In genomic region chr20:41082306-41082705, GRCh38 we compare ENCODE assay signal across 23 cellular contexts.
"Had no signal": no experiment of that assay in that cellular context is flagged by ENCODE, and none has a peak within 500 bp of the region (broad histone marks: within the 10 kb centered on the region; RNA-seq: fewer than 3 reads in every experiment).

No MANE protein-coding gene starts in this region.

- H3K27me3 Mint-ChIP-seq: activated CD4-positive, alpha-beta memory T cell treated with anti-CD3 and anti-CD28 coated beads for 36 hours; activated naive CD8-positive, alpha-beta T cell treated with anti-CD3 and anti-CD28 coated beads, Interleukin-2, amount 50 U/mL, for 24 hours had no signal

- H3K27ac Mint-ChIP-seq: activated naive CD8-positive, alpha-beta T cell treated with anti-CD3 and anti-CD28 coated beads, Interleukin-2, amount 50 U/mL, for 24 hours had no signal

- DNase-seq: activated CD4-positive, alpha-beta memory T cell treated with anti-CD3 and anti-CD28 coated beads for 36 hours; activated CD4-positive, alpha-beta T cell treated with anti-CD3 and anti-CD28 coated beads for 48 hours; activated CD8-positive, alpha-beta memory T cell treated with anti-CD3 and anti-CD28 coated beads for 24 hours; activated naive CD8-positive, alpha-beta T cell treated with anti-CD3 and anti-CD28 coated beads, Interleukin-2, amount 50 U/mL, for 24 hours; activated T-cell treated with anti-CD3 and anti-CD28 coated beads, Interleukin-2, amount 50 U/mL, for 48 hours; amniotic stem cell; body of pancreas; central memory CD4-positive, alpha-beta T cell; cortex of kidney; MM.1S; NCI-H1105; NCI-H1436; NCI-H1694 treated with DMSO at 0.1 percent for 48 hours; NCI-H2029 treated with DMSO at 0.1 percent for 48 hours; NCI-H226; NCI-H526; Peyer's patch; Right ventricle myocardium superior; SJCRH30; SW 1271 had no signal

- H3K9me3 Mint-ChIP-seq: activated CD4-positive, alpha-beta memory T cell treated with anti-CD3 and anti-CD28 coated beads for 36 hours; activated naive CD4-positive, alpha-beta T cell treated with anti-CD3 and anti-CD28 coated beads, Interleukin-2, amount 50 U/mL, for 72 hours; activated naive CD8-positive, alpha-beta T cell treated with anti-CD3 and anti-CD28 coated beads, Interleukin-2, amount 50 U/mL, for 24 hours had no signal

- ATAC-seq: activated CD4-positive, CD25-positive, alpha-beta regulatory T cell treated with anti-CD3 and anti-CD28 coated beads, Interleukin-2, amount 50 U/mL, for 24 hours; activated naive CD4-positive, alpha-beta T cell treated with anti-CD3 and anti-CD28 coated beads, Interleukin-2, amount 50 U/mL, for 72 hours; activated naive CD8-positive, alpha-beta T cell treated with anti-CD3 and anti-CD28 coated beads, Interleukin-2, amount 50 U/mL, for 24 hours; body of pancreas; SK-N-SH treated with all-trans-retinoic acid at 6 μM for 48 hours had no signal

- H3K4me3 Mint-ChIP-seq: activated CD4-positive, alpha-beta memory T cell treated with anti-CD3 and anti-CD28 coated beads for 36 hours; activated naive CD8-positive, alpha-beta T cell treated with anti-CD3 and anti-CD28 coated beads, Interleukin-2, amount 50 U/mL, for 24 hours had no signal
